17 cellular contexts compared by ENCODE assay signal in genomic region chr7:50633414-50633710, GRCh38.
DNase-seq lines count a peak whose midpoint lies in the region; ATAC-seq and TF ChIP-seq lines count a peak whose summit lies in the region.
"Had no signal": no experiment of that assay in that cellular context is flagged by ENCODE, and none has a peak within 500 bp of the region (broad histone marks: within the 10 kb centered on the region; RNA-seq: fewer than 3 reads in every experiment).

No MANE protein-coding gene starts in this region.

- peaks cover 1% of the 10 kb centered on the region for H3K27me3 Mint-ChIP-seq in GM23338 (ENCODE audit: insufficient read depth, low read depth, poor library complexity)

- H3K9me3 ChIP-seq in colonic mucosa, result no peaks in the 10 kb centered on the region
- H3K9me3 ChIP-seq: esophagus squamous epithelium, right lobe of liver had no signal

- no peak overlapping the region for H3K4me3 Mint-ChIP-seq in GM23338
- H3K4me3 Mint-ChIP-seq: immature natural killer cell; stimulated activated naive B cell treated with anti-CD40 and anti-IgM and Interleukin-4, amounts not matched to agents 10 μg/mL and 1 μg/mL and 100 μg/mL, for 72 hours; T-helper 17 cell had no signal

- no peaks in the 10 kb centered on the region for H3K27me3 ChIP-seq in GM23338 (ENCODE audit: insufficient read depth)
- H3K27me3 ChIP-seq in colonic mucosa, result no peaks in the 10 kb centered on the region
- H3K27me3 ChIP-seq: BLaER1, esophagus squamous epithelium, right lobe of liver had no signal

- no peak overlapping the region for H3K9ac ChIP-seq in colonic mucosa (ENCODE audit: low read depth in 2 of 2, low read length in 2 of 2)
- H3K9ac ChIP-seq: BLaER1 had no signal

- H3K4me1 Mint-ChIP-seq in GM23338, result peaks cover 45% of the 10 kb centered on the region
- H3K4me1 Mint-ChIP-seq: immature natural killer cell, T-helper 17 cell had no signal

- ATAC-seq in GM23338, result no peak
- ATAC-seq in Right ventricle myocardium superior (ENCODE audit: poor library complexity), result no peak
- ATAC-seq in Right ventricle myocardium inferior, result no peak

- H3K9me3 Mint-ChIP-seq in GM23338, result peaks cover 4% of the 10 kb centered on the region; the same call in 2 of the 3 replicates
- H3K9me3 Mint-ChIP-seq: immature natural killer cell had no signal

- H3K27ac ChIP-seq in C4-2B (no peak overlapping the region), GM23338 (ENCODE audit: low read depth) (peak overlapping the region; percentile 14; the same call in 1 of the 2 replicates), colonic mucosa (no peak overlapping the region)
- H3K27ac ChIP-seq: BLaER1, esophagus squamous epithelium, right lobe of liver, SK-N-MC had no signal

- H3K36me3 Mint-ChIP-seq in GM23338 (ENCODE audit: low read depth), result peaks cover 20% of the 10 kb centered on the region; the same call in 2 of the 3 replicates
- H3K36me3 Mint-ChIP-seq: immature natural killer cell; stimulated activated naive B cell treated with anti-CD40 and anti-IgM and Interleukin-4, amounts not matched to agents 10 μg/mL and 1 μg/mL and 100 μg/mL, for 72 hours had no signal

- H3K36me3 ChIP-seq in GM23338 (ENCODE audit: insufficient read depth) (no peaks in the 10 kb centered on the region), colonic mucosa (no peaks in the 10 kb centered on the region)
- H3K36me3 ChIP-seq: esophagus squamous epithelium, right lobe of liver had no signal

- H3K9me2 ChIP-seq in GM23338 (ENCODE audit: insufficient read depth), result no peaks in the 10 kb centered on the region

- H3K4me2 ChIP-seq in GM23338, result peak overlapping the region; percentile 44; the same call in 1 of the 2 replicates
- H3K4me2 ChIP-seq: BLaER1 had no signal

- H3K79me2 ChIP-seq in GM23338 (replicated peaks; ENCODE audit: insufficient read depth), result peaks cover 87% of the 10 kb centered on the region

- intact Hi-C loops in Right ventricle myocardium superior (cut with DNase I) (no loop called here), Right ventricle myocardium inferior (cut with DNase I) (no loop called here), colonic mucosa (cut with DNase I) (loop anchor here (5.0 kb wide), 1 partner anchor 166 kb away; no protein-coding TSS in a partner anchor)

- H2AFZ ChIP-seq in GM23338, result no peak overlapping the region

- TF ChIP-seq CTCF in C4-2B (conservative IDR thresholded peaks at IDR 0.05) (0 out of 2 replicates have a peak, but pooled peaks have one; percentile 13), GM23338 (conservative IDR thresholded peaks at IDR 0.05; ENCODE audit: low read depth in 2 of 2) (no peak), fibroblast of the aortic adventitia (IDR thresholded peaks at IDR 0.05; ENCODE audit: insufficient read depth, low read length) (no peak), colonic mucosa (IDR thresholded peaks at IDR 0.05) (no peak)

- no peak overlapping the region for H3K27ac Mint-ChIP-seq in GM23338
- H3K27ac Mint-ChIP-seq: immature natural killer cell; stimulated activated naive B cell treated with anti-CD40 and anti-IgM and Interleukin-4, amounts not matched to agents 10 μg/mL and 1 μg/mL and 100 μg/mL, for 72 hours; T-helper 17 cell had no signal

- peaks cover 42% of the 10 kb centered on the region for H4K20me1 ChIP-seq in GM23338 (replicated peaks; ENCODE audit: insufficient read depth)

- no peaks in the 10 kb centered on the region for H3F3A ChIP-seq in GM23338 (replicated peaks; ENCODE audit: low read depth)

- DNase-seq in GM23338 (ENCODE audit: low spot score) (no peak), OCI-M1 (lab: John Stamatoyannopoulos, UW) (peak; percentile 63), fibroblast of the aortic adventitia (ENCODE audit: low read depth) (peak; percentile 20), Right ventricle myocardium superior (no peak), Right ventricle myocardium inferior (ENCODE audit: missing footprints) (no peak), colonic mucosa (no peak), GDM1 (lab: John Stamatoyannopoulos, UW) (no peak)
- DNase-seq: esophagus squamous epithelium; hippocampal formation; NCI-H526 treated with DMSO at 0.1 percent for 48 hours; stimulated activated naive B cell treated with anti-CD40 and anti-IgM and Interleukin-4, amounts not matched to agents 10 μg/mL and 1 μg/mL and 100 μg/mL, for 72 hours had no signal

- H3K4me3 ChIP-seq in GM23338, result no peak overlapping the region
- H3K4me3 ChIP-seq in fibroblast of the aortic adventitia (ENCODE audit: low read depth, low read length), result no peak overlapping the region
- no peak overlapping the region for H3K4me3 ChIP-seq in colonic mucosa
- H3K4me3 ChIP-seq: BLaER1, esophagus squamous epithelium, right lobe of liver, SK-N-MC had no signal

- peaks cover 35% of the 10 kb centered on the region for H3K4me1 ChIP-seq in GM23338 (ENCODE audit: insufficient read depth)
- H3K4me1 ChIP-seq in colonic mucosa, result no peaks in the 10 kb centered on the region

TF ChIP-seq in GM23338, 12 proteins besides CTCF, POLR2A, EP300 and RAD21:
- TF ChIP-seq CREB1 (CRISPR knock-in tag; IDR thresholded peaks at IDR 0.05; ENCODE audit: low read depth), result no peak
- TF ChIP-seq NANOG (IDR thresholded peaks at IDR 0.05; ENCODE audit: borderline replicate concordance), result no peak
- TF ChIP-seq EZH2phosphoT487 (IDR thresholded peaks at IDR 0.05; ENCODE audit: unreplicated experiment), result no peak
- no peak for TF ChIP-seq POLR2AphosphoS5 (IDR thresholded peaks at IDR 0.05; ENCODE audit: low read depth)

Comparison
In these comparisons a context has a peak if more than half of its experiments do, and no peak if none do; other contexts are left out.
1. DNase-seq: peak in OCI-M1 (single experiment) and fibroblast of the aortic adventitia (single experiment); none in GM23338 (single experiment), Right ventricle myocardium superior (single experiment), Right ventricle myocardium inferior (single experiment), colonic mucosa (single experiment) and GDM1 (single experiment).